In genomic region chr4:151297170-151297569, GRCh38 we compare ENCODE assay signal across 27 cellular contexts. TPM values are rescaled to one million over a fixed set of nuclear protein-coding genes. Genes with fewer than 3 reads are reported as not detected.
DNase-seq lines count a peak whose midpoint lies in the region; ATAC-seq and TF ChIP-seq lines count a peak whose summit lies in the region.
"Had no signal": no experiment of that assay in that cellular context is flagged by ENCODE, and none has a peak within 500 bp of the region (broad histone marks: within the 10 kb centered on the region; RNA-seq: fewer than 3 reads in every experiment).

No MANE protein-coding gene starts in this region.

- in situ Hi-C loops in gastrocnemius medialis (cut with MboI; ENCODE audit: low sequenced_read_pairs in 4 of 4): no loop called here

- no peaks in the 10 kb centered on the region for H3K27me3 ChIP-seq in gastrocnemius medialis
- H3K27me3 ChIP-seq: BE2C had no signal

- TF ChIP-seq CTCF in gastrocnemius medialis (IDR thresholded peaks at IDR 0.05 in 4 of 5, conservative IDR thresholded peaks at IDR 0.05 in 1 of 5): no peak

- H3K4me1 ChIP-seq in gastrocnemius medialis: peaks cover 20 to 23% of the 10 kb centered on the region in 2 donors
- H3K4me1 ChIP-seq: BE2C had no signal

- intact Hi-C loops in Right ventricle myocardium inferior (cut with DNase I) (loop anchor here (2.0 kb wide), 1 partner anchor 26 kb away; no protein-coding TSS in a partner anchor), cardiac septum (cut with DNase I) (no loop called here), left ventricle myocardium superior (cut with micrococcal nuclease) (no loop called here), gastrocnemius medialis (cut with DNase I; ENCODE audit: low total_unique reads) (no loop called here)

- DNase-seq in Right ventricle myocardium inferior (ENCODE audit: missing footprints): no peak
- no peak for DNase-seq in cardiac septum (ENCODE audit: low spot score)
- DNase-seq in left ventricle myocardium superior: no peak
- no peak for DNase-seq in gastrocnemius medialis
- DNase-seq in activated effector memory CD4-positive, alpha-beta T cell treated with Interleukin-2 at 50 U/mL for 16 hours: no peak
- no peak for DNase-seq in NCI-H526 (lab: John Stamatoyannopoulos, UW)
- DNase-seq: 8988T; ACHN; BE2C; CD8-positive, alpha-beta memory T cell; DMS 273 treated with DMSO at 0.1 percent for 48 hours; DMS79 treated with DMSO at 0.1 percent for 48 hours; GF-D8; KBM-7; MV-4-11; NCI-H1105; NCI-H1436 treated with DMSO at 0.1 percent for 48 hours; NCI-H187 treated with DMSO at 0.1 percent for 48 hours; NCI-H446; NCI-H524 treated with DMSO at 0.1 percent for 48 hours; NCI-H82; PC-9; RPMI8226; SHP77 treated with DMSO at 0.1 percent for 48 hours had no signal

- no peaks in the 10 kb centered on the region for H3K9me3 ChIP-seq in gastrocnemius medialis
- H3K9me3 ChIP-seq: BE2C had no signal

- no peaks in the 10 kb centered on the region for H3K36me3 ChIP-seq in gastrocnemius medialis
- H3K36me3 ChIP-seq: BE2C had no signal

- peak; percentile 74 for ATAC-seq in Right ventricle myocardium inferior
- peak; percentile 88 for ATAC-seq in left ventricle myocardium superior
- peak; percentile 94 to 96 for ATAC-seq in gastrocnemius medialis
- no peak for ATAC-seq in HG03565 (IDR thresholded peaks at IDR 0.05; ENCODE audit: unreplicated experiment)

- H3K4me3 ChIP-seq in gastrocnemius medialis: no peak overlapping the region
- H3K4me3 ChIP-seq: PC-9 had no signal

- H3K27ac ChIP-seq in gastrocnemius medialis: peak overlapping the region; percentile 55 to 78 (median 64)
- H3K27ac ChIP-seq: PC-9 had no signal

- no peak for TF ChIP-seq POLR2A in gastrocnemius medialis (IDR thresholded peaks at IDR 0.05)

RNA-seq across cellular contexts. Expression of gene PRSS48, which starts 20.2 kb away (rescaled TPM):
- total RNA-seq in Right ventricle myocardium inferior: not detected
- not detected for total RNA-seq in cardiac septum
- not detected for total RNA-seq in left ventricle myocardium superior
- total RNA-seq in gastrocnemius medialis: not detected
- total RNA-seq: CD8-positive, alpha-beta memory T cell; LHCN-M2; MCF 10A; PC-9 had no signal

RNA-seq across cellular contexts. Expression of gene SH3D19, which starts 28.2 kb away (rescaled TPM):
- 108 TPM for total RNA-seq in Right ventricle myocardium inferior
- total RNA-seq in cardiac septum: 142 TPM
- 107 TPM for total RNA-seq in left ventricle myocardium superior
- total RNA-seq in gastrocnemius medialis: 10 to 100 TPM; 35.6 to 73.1 (median 50.5) TPM
- total RNA-seq: CD8-positive, alpha-beta memory T cell had no signal
